Comparison of ENCODE assay signal across 14 cellular contexts in the genomic region with DNA sequence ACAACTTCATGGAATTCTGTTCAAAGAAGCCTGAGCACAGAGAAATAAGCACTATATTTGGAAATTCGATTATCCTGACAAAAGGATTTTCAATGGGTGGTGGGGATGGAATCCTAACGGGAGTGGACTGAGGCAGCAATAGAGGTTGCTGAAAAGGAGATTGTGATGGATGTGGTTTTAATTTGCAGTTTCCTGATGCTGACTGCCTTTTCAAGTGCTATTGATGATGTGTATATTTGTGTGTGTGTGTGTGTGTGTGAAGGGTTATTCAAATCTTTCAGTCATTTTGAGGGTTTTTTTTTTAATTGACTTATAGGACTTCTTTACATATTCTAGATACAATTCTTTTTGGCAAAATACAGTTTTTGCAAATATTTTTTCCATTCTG.
"Had no signal": no experiment of that assay in that cellular context is flagged by ENCODE, and none has a peak within 500 bp of the region (broad histone marks: within the 10 kb centered on the region; RNA-seq: fewer than 3 reads in every experiment).

No MANE protein-coding gene starts in this region.

- H3K27me3 ChIP-seq: heart left ventricle, thyroid gland, vagina had no signal

- H3K27ac ChIP-seq: thyroid gland, vagina had no signal

- DNase-seq: activated B cell treated with CpG ODN at 0.5 μM for 24 hours; activated CD4-positive, alpha-beta T cell treated with anti-CD3 and anti-CD28 coated beads, Interleukin-2, amount 10 ng/mL, durations not matched to agents 24 days and 14 days; activated naive CD4-positive, alpha-beta T cell treated with anti-CD3 and anti-CD28 coated beads, Interleukin-2, amount 10 ng/mL, durations not matched to agents 7 days and 5 days; effector memory CD8-positive, alpha-beta T cell; heart left ventricle; left ventricle myocardium superior; mesendoderm; retina; small intestine; T-helper 1 cell; thyroid gland had no signal

- H3K4me3 Mint-ChIP-seq: activated B cell treated with CpG ODN at 0.5 μM for 24 hours; activated CD4-positive, alpha-beta T cell treated with anti-CD3 and anti-CD28 coated beads, Interleukin-2, amount 10 ng/mL, durations not matched to agents 24 days and 14 days; activated naive CD4-positive, alpha-beta T cell treated with anti-CD3 and anti-CD28 coated beads, Interleukin-2, amount 10 ng/mL, durations not matched to agents 7 days and 5 days; central memory CD8-positive, alpha-beta T cell; effector memory CD8-positive, alpha-beta T cell; stimulated activated effector memory CD8-positive, alpha-beta T cell treated with anti-CD3 and anti-CD28 coated beads, Interleukin-12 subunit alpha, Interleukin-12 subunit beta, amount 100 ng/mL, for 72 hours had no signal

- H3K9me3 ChIP-seq: thyroid gland, vagina had no signal

- FAIRE-seq: small intestine had no signal

- H3K27ac Mint-ChIP-seq: activated B cell treated with CpG ODN at 0.5 μM for 24 hours; activated CD4-positive, alpha-beta T cell treated with anti-CD3 and anti-CD28 coated beads, Interleukin-2, amount 10 ng/mL, durations not matched to agents 24 days and 14 days; activated naive CD4-positive, alpha-beta T cell treated with anti-CD3 and anti-CD28 coated beads, Interleukin-2, amount 10 ng/mL, durations not matched to agents 7 days and 5 days; effector memory CD8-positive, alpha-beta T cell; stimulated activated effector memory CD8-positive, alpha-beta T cell treated with anti-CD3 and anti-CD28 coated beads, Interleukin-12 subunit alpha, Interleukin-12 subunit beta, amount 100 ng/mL, for 72 hours had no signal

- H3K4me1 Mint-ChIP-seq: activated B cell treated with CpG ODN at 0.5 μM for 24 hours; activated CD4-positive, alpha-beta T cell treated with anti-CD3 and anti-CD28 coated beads, Interleukin-2, amount 10 ng/mL, durations not matched to agents 24 days and 14 days; activated naive CD4-positive, alpha-beta T cell treated with anti-CD3 and anti-CD28 coated beads, Interleukin-2, amount 10 ng/mL, durations not matched to agents 7 days and 5 days; central memory CD8-positive, alpha-beta T cell; stimulated activated effector memory CD8-positive, alpha-beta T cell treated with anti-CD3 and anti-CD28 coated beads, Interleukin-12 subunit alpha, Interleukin-12 subunit beta, amount 100 ng/mL, for 72 hours had no signal

- H3K36me3 ChIP-seq: heart left ventricle, thyroid gland, vagina had no signal

- H3K27me3 Mint-ChIP-seq: activated B cell treated with CpG ODN at 0.5 μM for 24 hours; activated CD4-positive, alpha-beta T cell treated with anti-CD3 and anti-CD28 coated beads, Interleukin-2, amount 10 ng/mL, durations not matched to agents 24 days and 14 days; activated naive CD4-positive, alpha-beta T cell treated with anti-CD3 and anti-CD28 coated beads, Interleukin-2, amount 10 ng/mL, durations not matched to agents 7 days and 5 days had no signal

- H3K4me1 ChIP-seq: heart left ventricle, thyroid gland had no signal

- H3K36me3 Mint-ChIP-seq: activated naive CD4-positive, alpha-beta T cell treated with anti-CD3 and anti-CD28 coated beads, Interleukin-2, amount 10 ng/mL, durations not matched to agents 7 days and 5 days; stimulated activated effector memory CD8-positive, alpha-beta T cell treated with anti-CD3 and anti-CD28 coated beads, Interleukin-12 subunit alpha, Interleukin-12 subunit beta, amount 100 ng/mL, for 72 hours had no signal

- ATAC-seq: effector memory CD8-positive, alpha-beta T cell; left ventricle myocardium superior; stimulated activated effector memory CD8-positive, alpha-beta T cell treated with anti-CD3 and anti-CD28 coated beads, Interleukin-12 subunit alpha, Interleukin-12 subunit beta, amount 100 ng/mL, for 72 hours had no signal

- H3K4me3 ChIP-seq: heart left ventricle, thyroid gland, vagina had no signal

- H3K9me3 Mint-ChIP-seq: activated CD4-positive, alpha-beta T cell treated with anti-CD3 and anti-CD28 coated beads, Interleukin-2, amount 10 ng/mL, durations not matched to agents 24 days and 14 days; activated naive CD4-positive, alpha-beta T cell treated with anti-CD3 and anti-CD28 coated beads, Interleukin-2, amount 10 ng/mL, durations not matched to agents 7 days and 5 days had no signal
